Comparison of ENCODE assay signal across 19 cellular contexts in genomic region chr12:70732287-70732686, GRCh38.
DNase-seq lines count a peak whose midpoint lies in the region.
"Had no signal": no experiment of that assay in that cellular context is flagged by ENCODE, and none has a peak within 500 bp of the region (broad histone marks: within the 10 kb centered on the region; RNA-seq: fewer than 3 reads in every experiment).

No MANE protein-coding gene starts in this region.

- intact Hi-C loops in posterior vena cava (cut with DNase I), result loop anchor here in 1 of 2 donors (5.0 kb wide), 1 partner anchor 275 kb away; no protein-coding TSS in a partner anchor
- intact Hi-C loops in activated CD4-positive, alpha-beta memory T cell treated with anti-CD3 and anti-CD28 coated beads for 36 hours (cut with micrococcal nuclease), result loop anchor here (5.0 kb wide), 2 partner anchors 660 to 1015 kb away; no protein-coding TSS in a partner anchor

- H4K8ac ChIP-seq in mesenchymal stem cell (ENCODE audit: low read length), result no peak overlapping the region

- H3K79me1 ChIP-seq in mesenchymal stem cell (replicated peaks; ENCODE audit: low read length, poor library complexity, severe bottlenecking), result no peaks in the 10 kb centered on the region

- no peak overlapping the region for H2AFZ ChIP-seq in mesenchymal stem cell (ENCODE audit: low read depth, low read length)

- no peaks in the 10 kb centered on the region for H3K4me1 ChIP-seq in mesenchymal stem cell (ENCODE audit: control insufficient read depth, insufficient read depth, low read depth, low read length)

- no peak overlapping the region for H3K4me3 ChIP-seq in mesenchymal stem cell (ENCODE audit: insufficient read depth in 1 of 2, low read depth in 1 of 2, low read length in 2 of 2)
- H3K4me3 ChIP-seq: GM12878, SK-N-MC had no signal

- no peak overlapping the region for H2BK12ac ChIP-seq in mesenchymal stem cell (ENCODE audit: low read length in 2 of 2)

- no peak overlapping the region for H3K9ac ChIP-seq in mesenchymal stem cell (ENCODE audit: low read length)

- CTCF ChIA-PET in activated CD4-positive, alpha-beta memory T cell treated with anti-CD3 and anti-CD28 coated beads for 36 hours (lab: Charles Lee), result interaction anchor here (0.6 to 1.2 kb wide), 4 partner anchors 15 to 345 kb away, joined by 3 to 5 read pairs (median 4); no protein-coding TSS in a partner anchor

- POLR2A ChIA-PET in activated CD4-positive, alpha-beta memory T cell treated with anti-CD3 and anti-CD28 coated beads for 36 hours (lab: Charles Lee), result no interaction called here

- no peak overlapping the region for H2BK5ac ChIP-seq in mesenchymal stem cell (ENCODE audit: low read depth, low read length, poor library complexity, severe bottlenecking)

- no peak overlapping the region for H3K4me2 ChIP-seq in mesenchymal stem cell (ENCODE audit: low read length, poor library complexity, severe bottlenecking)

- H3K4me3 Mint-ChIP-seq in activated CD4-positive, alpha-beta memory T cell treated with anti-CD3 and anti-CD28 coated beads for 36 hours, result no peak overlapping the region
- H3K4me3 Mint-ChIP-seq: B cell, CD14-positive monocyte, T-helper 17 cell had no signal

- H3K27ac ChIP-seq in mesenchymal stem cell (ENCODE audit: low read length, poor library complexity, severe bottlenecking), result no peak overlapping the region
- H3K27ac ChIP-seq: SK-N-MC had no signal

- no peak overlapping the region for H2AK5ac ChIP-seq in mesenchymal stem cell (ENCODE audit: low read length, severe bottlenecking)

- H3K9me3 Mint-ChIP-seq in activated CD4-positive, alpha-beta memory T cell treated with anti-CD3 and anti-CD28 coated beads for 36 hours, result peaks cover 4% of the 10 kb centered on the region

- WGBS in mesenchymal stem cell, result 89% methylated on average over 8 of the region's 8 CpGs

- H3K18ac ChIP-seq in mesenchymal stem cell (ENCODE audit: low read depth in 1 of 2, low read length in 2 of 2), result no peak overlapping the region

- H3K9me3 ChIP-seq in mesenchymal stem cell (ENCODE audit: control insufficient read depth, low read length), result no peaks in the 10 kb centered on the region

- no peak overlapping the region for H3K27ac Mint-ChIP-seq in activated CD4-positive, alpha-beta memory T cell treated with anti-CD3 and anti-CD28 coated beads for 36 hours
- H3K27ac Mint-ChIP-seq: B cell, T-helper 17 cell had no signal

- no peak overlapping the region for H3K4ac ChIP-seq in mesenchymal stem cell (ENCODE audit: low read depth in 1 of 2, low read length in 2 of 2)

- H3K14ac ChIP-seq in mesenchymal stem cell (ENCODE audit: low read length in 2 of 2), result no peak overlapping the region

- no peaks in the 10 kb centered on the region for H3K4me1 Mint-ChIP-seq in activated CD4-positive, alpha-beta memory T cell treated with anti-CD3 and anti-CD28 coated beads for 36 hours (ENCODE audit: low read depth)
- H3K4me1 Mint-ChIP-seq: B cell, CD14-positive monocyte had no signal

- peak; percentile 46 for DNase-seq in NCI-H748 (lab: John Stamatoyannopoulos, UW; ENCODE audit: unreplicated experiment)
- DNase-seq in NCI-H748 treated with DMSO at 0.1 percent for 48 hours (lab: John Stamatoyannopoulos, UW), result no peak
- peak; percentile 48 for DNase-seq in NCI-H1092 treated with DMSO at 0.1 percent for 48 hours (lab: John Stamatoyannopoulos, UW)
- DNase-seq in NCI-H2171 (lab: John Stamatoyannopoulos, UW), result peak; percentile 26
- DNase-seq in posterior vena cava (ENCODE audit: low spot score), result peak; percentile 62
- DNase-seq in activated CD4-positive, alpha-beta memory T cell treated with anti-CD3 and anti-CD28 coated beads for 36 hours, result no peak
- DNase-seq in NOMO-1 treated with DMSO at 0.1 percent for 48 hours (lab: John Stamatoyannopoulos, UW; ENCODE audit: unreplicated experiment), result no peak
- no peak for DNase-seq in mesenchymal stem cell
- DNase-seq: DMS79 treated with DMSO at 0.1 percent for 48 hours, Karpas-422, NCI-H1694, NCI-H774, Right ventricle myocardium superior, SW 1271, T-helper 17 cell had no signal

- no peak overlapping the region for H4K91ac ChIP-seq in mesenchymal stem cell (ENCODE audit: low read length)

- no peak overlapping the region for H2BK120ac ChIP-seq in mesenchymal stem cell (ENCODE audit: low read depth, low read length)

- no peaks in the 10 kb centered on the region for H3K27me3 Mint-ChIP-seq in activated CD4-positive, alpha-beta memory T cell treated with anti-CD3 and anti-CD28 coated beads for 36 hours

- no peaks in the 10 kb centered on the region for H3K36me3 ChIP-seq in mesenchymal stem cell (ENCODE audit: control insufficient read depth in 1 of 2, insufficient read depth in 2 of 2, low read depth in 1 of 2, low read length in 2 of 2)

- no peak overlapping the region for H2BK15ac ChIP-seq in mesenchymal stem cell (ENCODE audit: low read depth, poor library complexity, severe bottlenecking)

- peaks cover 0 to 10% of the 10 kb centered on the region in 2 experiments for H3K27me3 ChIP-seq in mesenchymal stem cell (ENCODE audit: control insufficient read depth in 1 of 2, insufficient read depth in 1 of 2, low read length in 2 of 2)

- no peaks in the 10 kb centered on the region for H3K36me3 Mint-ChIP-seq in activated CD4-positive, alpha-beta memory T cell treated with anti-CD3 and anti-CD28 coated beads for 36 hours
- H3K36me3 Mint-ChIP-seq: CD14-positive monocyte had no signal

- H3K23ac ChIP-seq in mesenchymal stem cell (ENCODE audit: low read length in 2 of 2), result no peak overlapping the region

Comparison
In these comparisons a context has a peak if more than half of its experiments do, and no peak if none do; other contexts are left out.
1. DNase-seq: peak in NCI-H748 (single experiment), NCI-H1092 treated with DMSO at 0.1 percent for 48 hours (single experiment), NCI-H2171 (single experiment) and posterior vena cava (single experiment); none in NCI-H748 treated with DMSO at 0.1 percent for 48 hours (single experiment), activated CD4-positive, alpha-beta memory T cell treated with anti-CD3 and anti-CD28 coated beads for 36 hours (single experiment), NOMO-1 treated with DMSO at 0.1 percent for 48 hours (single experiment) and mesenchymal stem cell (single experiment).